In genomic region chr2:96867756-96868554, GRCh38 we compare ENCODE assay signal across 9 cellular contexts. TPM values are rescaled to one million over a fixed set of nuclear protein-coding genes. Genes with fewer than 3 reads are reported as not detected.
DNase-seq lines count a peak whose midpoint lies in the region; ATAC-seq, FAIRE-seq and TF ChIP-seq lines count a peak whose summit lies in the region.
"Had no signal": no experiment of that assay in that cellular context is flagged by ENCODE, and none has a peak within 500 bp of the region (broad histone marks: within the 10 kb centered on the region; RNA-seq: fewer than 3 reads in every experiment).

No MANE protein-coding gene starts in this region.

- H3K27ac Mint-ChIP-seq in endodermal cell = peak overlapping the region; percentile 92

- peaks cover 21% of the 10 kb centered on the region for H3K4me1 Mint-ChIP-seq in endodermal cell

- no peaks in the 10 kb centered on the region for H3K27me3 ChIP-seq in endodermal cell (ENCODE audit: control insufficient read depth, insufficient read depth, low read length, poor library complexity, severe bottlenecking)
- H3K27me3 ChIP-seq in neuron (ENCODE audit: insufficient read depth, low read length) = no peaks in the 10 kb centered on the region

- no peak for FAIRE-seq in A549 (lab: Jason Lieb, UNC)
- FAIRE-seq: islet of Langerhans had no signal

- H3K36me3 Mint-ChIP-seq in endodermal cell (ENCODE audit: low read depth) = peaks cover 33% of the 10 kb centered on the region

- peak overlapping the region; percentile 90 for H3K4me2 ChIP-seq in A549

- H3K27me3 Mint-ChIP-seq in endodermal cell (ENCODE audit: insufficient read depth) = no peaks in the 10 kb centered on the region

- TF ChIP-seq RAD21 in A549 (conservative IDR thresholded peaks at IDR 0.05 in 1 of 2, IDR thresholded peaks at IDR 0.05 in 1 of 2) = no peak

- DNase-seq in A549 (ENCODE audit: low read depth in 1 of 2, low spot score in 1 of 2) (no peak), endodermal cell (peak; percentile 63), AG20443 (ENCODE audit: low spot score) (no peak), pons (ENCODE audit: low spot score) (no peak), HuH-7.5 (ENCODE audit: low spot score) (no peak)

- no peak for TF ChIP-seq POLR2A in A549 (IDR thresholded peaks at IDR 0.05; ENCODE audit: low read length)

- H3K9me3 Mint-ChIP-seq in endodermal cell = no peaks in the 10 kb centered on the region

- peaks cover 13% of the 10 kb centered on the region for H3K4me1 ChIP-seq in A549
- H3K4me1 ChIP-seq in endodermal cell (ENCODE audit: control insufficient read depth, insufficient read depth, low read length) = peaks cover 4% of the 10 kb centered on the region
- H3K4me1 ChIP-seq in neuron (ENCODE audit: insufficient read depth, low read length) = peaks cover 17% of the 10 kb centered on the region

- H3K36me3 ChIP-seq in endodermal cell (ENCODE audit: control insufficient read depth, insufficient read depth, low read length) (peaks cover 46% of the 10 kb centered on the region), neuron (ENCODE audit: insufficient read depth, low read length) (peaks cover 47% of the 10 kb centered on the region)

- POLR2A ChIA-PET in A549 (lab: Yijun Ruan, JAX) = interaction anchor here (0.7 to 1.5 kb wide), 5 partner anchors 10 to 230 kb away, joined by 3 to 30 read pairs (median 4); partner anchors contain the start of genes ANKRD39, CNNM3 and KANSL3

- H2AFZ ChIP-seq in neuron (ENCODE audit: low read depth, low read length) = peak overlapping the region; percentile 20

- peak overlapping the region; percentile 100 for H3K4me3 ChIP-seq in A549
- peak overlapping the region; percentile 93 for H3K4me3 ChIP-seq in endodermal cell (ENCODE audit: low read length)
- peak overlapping the region; percentile 76 for H3K4me3 ChIP-seq in neuron (ENCODE audit: low read length)

- H3K4me3 Mint-ChIP-seq in endodermal cell = peak overlapping the region; percentile 83

- ATAC-seq in A549 = peak; percentile 1 to 2; a peak in 2 of 6 replicates
- ATAC-seq in GM19372 (IDR thresholded peaks at IDR 0.05; ENCODE audit: low read depth, unreplicated experiment) = peak; percentile 11
- ATAC-seq in SK-N-SH treated with all-trans-retinoic acid at 6 μM for 48 hours = peak; percentile 3

- H3K9me3 ChIP-seq in A549 (no peaks in the 10 kb centered on the region), endodermal cell (ENCODE audit: control insufficient read depth, low read length) (no peaks in the 10 kb centered on the region), neuron (ENCODE audit: low read length) (no peaks in the 10 kb centered on the region)

- H3K27ac ChIP-seq in A549 = peak overlapping the region; percentile 99 to 100
- H3K27ac ChIP-seq in endodermal cell (ENCODE audit: low read depth, low read length) = peak overlapping the region; percentile 98

- CTCF ChIA-PET in A549 (lab: Yijun Ruan, JAX) = interaction anchor here (0.7 to 4.2 kb wide), 21 partner anchors 10 to 318 kb away, joined by 3 to 54 read pairs (median 6); partner anchors contain the start of genes ANKRD36 and ANKRD39

- TF ChIP-seq CTCF in A549 (IDR thresholded peaks at IDR 0.05) (no peak), endodermal cell (conservative IDR thresholded peaks at IDR 0.05) (no peak)

- H3K9ac ChIP-seq in endodermal cell (ENCODE audit: extremely low read depth, low read length, poor library complexity, severe bottlenecking) = peak overlapping the region; percentile 96

- WGBS in A549 (ENCODE audit: missing lambda C conversion rate) = 40% methylated on average over 16 of the region's 27 CpGs
- WGBS in endodermal cell (ENCODE audit: insufficient coverage in 1 of 2, insufficient read length in 1 of 2), 2 experiments = 19 to 30% methylated on average over 9 to 27 of the region's 27 CpGs

- TF ChIP-seq EP300 in A549 (IDR thresholded peaks at IDR 0.05) = no peak

TF ChIP-seq in A549, 52 proteins besides CTCF, POLR2A, EP300 and RAD21 (continues in another document):
- no peak for TF ChIP-seq NPAS2 (CRISPR knock-in tag; IDR thresholded peaks at IDR 0.05; ENCODE audit: borderline replicate concordance)
- TF ChIP-seq RNF2 (IDR thresholded peaks at IDR 0.05; ENCODE audit: borderline replicate concordance, low read depth) = no peak
- TF ChIP-seq CHD4 (IDR thresholded peaks at IDR 0.05; ENCODE audit: borderline replicate concordance) = no peak
- TF ChIP-seq NFE2L2 (conservative IDR thresholded peaks at IDR 0.05; ENCODE audit: low read length) = no peak
- no peak for TF ChIP-seq BCL3 (IDR thresholded peaks at IDR 0.05)
- 0 out of 2 replicates have a peak, but pooled peaks have one; percentile 39 for TF ChIP-seq E2F6 (IDR thresholded peaks at IDR 0.05; ENCODE audit: borderline replicate concordance, low read depth)

TF ChIP-seq in SK-N-SH treated with all-trans-retinoic acid at 6 μM for 48 hours, 23 proteins besides CTCF, POLR2A, EP300 and RAD21:
- TF ChIP-seq PPARA (CRISPR knock-in tag; IDR thresholded peaks at IDR 0.05; ENCODE audit: borderline replicate concordance) (no peak), CSDC2 (CRISPR knock-in tag; IDR thresholded peaks at IDR 0.05) (no peak), ESRRG (CRISPR knock-in tag; IDR thresholded peaks at IDR 0.05) (no peak), TOX (CRISPR knock-in tag; IDR thresholded peaks at IDR 0.05; ENCODE audit: borderline replicate concordance) (no peak), ZNF70 (CRISPR knock-in tag; IDR thresholded peaks at IDR 0.05) (no peak), ZFP30 (CRISPR knock-in tag; IDR thresholded peaks at IDR 0.05) (no peak)

RNA-seq across cellular contexts. Expression of gene SEMA4C, which starts 1.9 kb away (rescaled TPM):
- polyA plus RNA-seq in A549 (2011; rRNA removed) (11.0 and 16.4 TPM in 2 replicates), A549 (2017; fragmentation: RNase III; extraction: RNeasy Plus Mini Kit Qiagen cat#74134 plus additional on column Dnase treatment) (12.3 to 15.1 TPM (median 14.4 TPM) in 3 replicates)
- 14.2 and 18.5 TPM in 2 replicates for polyA plus RNA-seq in A549 (2012; cell fraction: cytosol; rRNA removed)
- polyA plus RNA-seq in A549 (2012; cell fraction: nucleus; rRNA removed) = 55.6 and 61.2 TPM in 2 replicates
- 21.6 and 27.6 TPM in 2 replicates for polyA minus RNA-seq in A549 (2011; rRNA and poly(A)+ RNA removed)
- 10 to 100 TPM; 82.5 to 92.1 TPM for total RNA-seq in endodermal cell
- 76.4 TPM for polyA plus RNA-seq in endodermal cell (2013, experiment 1 of 2)
- 67.9 TPM for polyA plus RNA-seq in endodermal cell (2013, experiment 2 of 2)

RNA-seq across cellular contexts. Expression of gene ANKRD39, which starts 10.1 kb away (rescaled TPM):
- polyA plus RNA-seq in A549 (2011; rRNA removed) = 6.3 and 6.4 TPM in 2 replicates
- polyA plus RNA-seq in A549 (2012; cell fraction: cytosol; rRNA removed) = 20.8 and 24.3 TPM in 2 replicates
- polyA plus RNA-seq in A549 (2012; cell fraction: nucleus; rRNA removed) = 27.9 and 33.4 TPM in 2 replicates
- polyA plus RNA-seq in A549 (2017; fragmentation: RNase III; extraction: RNeasy Plus Mini Kit Qiagen cat#74134 plus additional on column Dnase treatment) = 16.4 to 16.5 TPM (median 16.5 TPM) in 3 replicates
- polyA minus RNA-seq in A549 (2011; rRNA and poly(A)+ RNA removed) = 4.3 and 6.2 TPM in 2 replicates
- total RNA-seq in endodermal cell = 10 to 100 TPM; 14.6 to 16.7 TPM
- polyA plus RNA-seq in endodermal cell (2013, experiment 1 of 2) = 13.0 TPM
- polyA plus RNA-seq in endodermal cell (2013, experiment 2 of 2) = 14.1 TPM

RNA-seq across cellular contexts. Expression of gene ANKRD23, which starts 24.1 kb away (rescaled TPM):
- polyA plus RNA-seq in A549 (2011; rRNA removed) (1.6 and 1.9 TPM in 2 replicates), A549 (2017; fragmentation: RNase III; extraction: RNeasy Plus Mini Kit Qiagen cat#74134 plus additional on column Dnase treatment) (2.1 to 2.5 TPM (median 2.4 TPM) in 3 replicates)
- polyA plus RNA-seq in A549 (2012; cell fraction: cytosol; rRNA removed) = 2.4 and 3.1 TPM in 2 replicates
- 23.4 and 25.4 TPM in 2 replicates for polyA plus RNA-seq in A549 (2012; cell fraction: nucleus; rRNA removed)
- 3.5 and 3.8 TPM in 2 replicates for polyA minus RNA-seq in A549 (2011; rRNA and poly(A)+ RNA removed)
- total RNA-seq in endodermal cell = 1 to 10 TPM; 2.6 to 3.6 TPM
- 3.5 TPM for polyA plus RNA-seq in endodermal cell (2013, experiment 1 of 2)
- polyA plus RNA-seq in endodermal cell (2013, experiment 2 of 2) = 2.6 TPM

RNA-seq across cellular contexts. Expression of gene CNNM3, which starts 51.9 kb away (rescaled TPM):
- 11.8 and 13.6 TPM in 2 replicates for polyA plus RNA-seq in A549 (2011; rRNA removed)
- 21.7 and 24.2 TPM in 2 replicates for polyA plus RNA-seq in A549 (2012; cell fraction: cytosol; rRNA removed)
- 36.8 and 49.9 TPM in 2 replicates for polyA plus RNA-seq in A549 (2012; cell fraction: nucleus; rRNA removed)
- polyA plus RNA-seq in A549 (2017; fragmentation: RNase III; extraction: RNeasy Plus Mini Kit Qiagen cat#74134 plus additional on column Dnase treatment) = 13.2 to 15.3 TPM (median 14.1 TPM) in 3 replicates
- 27.2 and 43.9 TPM in 2 replicates for polyA minus RNA-seq in A549 (2011; rRNA and poly(A)+ RNA removed)
- 10 to 100 TPM; 33.1 to 34.8 TPM for total RNA-seq in endodermal cell
- 16.5 TPM for polyA plus RNA-seq in endodermal cell (2013, experiment 1 of 2)
- 14.9 TPM for polyA plus RNA-seq in endodermal cell (2013, experiment 2 of 2)
